8 cellular contexts compared by ENCODE assay signal in genomic region chr19:55418185-55418584, GRCh38. TPM values are rescaled to one million over a fixed set of nuclear protein-coding genes. Genes with fewer than 3 reads are reported as not detected.
A peak's percentile ranks its signal among the peaks of the same experiment; 100 is the strongest.
DNase-seq lines count a peak whose midpoint lies in the region; ATAC-seq and TF ChIP-seq lines count a peak whose summit lies in the region.

No MANE protein-coding gene starts in this region.

- intact Hi-C loops in adrenal gland (cut with DNase I) (loop anchor here (5.0 to 10.0 kb wide), 3 partner anchors 123 to 276 kb away; partner anchors contain the start of gene TNNT1 (in 1 of the 2)), heart left ventricle (cut with DNase I) (loop anchor here in 9 of 10 donors (1.0 to 10.0 kb wide), 5 partner anchors 113 to 277 kb away; partner anchors contain the start of gene TNNT1 (in 1 of the 9))

- H3F3A ChIP-seq in DOHH2 (ENCODE audit: control insufficient read depth, insufficient read depth) = no peaks in the 10 kb centered on the region

- peak; percentile 87 for TF ChIP-seq CTCF in DOHH2 (IDR thresholded peaks at IDR 0.05; ENCODE audit: low read depth, low read length, poor library complexity, severe bottlenecking)
- peak; percentile 69 to 86 (median 76) for TF ChIP-seq CTCF in adrenal gland (IDR thresholded peaks at IDR 0.05)
- TF ChIP-seq CTCF in heart left ventricle (IDR thresholded peaks at IDR 0.05) = peak; percentile 43 to 72 (median 62)

- H3K4me3 ChIP-seq in DOHH2 (ENCODE audit: low read length) = no peak overlapping the region
- no peak overlapping the region for H3K4me3 ChIP-seq in SJCRH30
- no peak overlapping the region for H3K4me3 ChIP-seq in adrenal gland
- H3K4me3 ChIP-seq in heart left ventricle = no peak overlapping the region

- H4K20me1 ChIP-seq in DOHH2 (ENCODE audit: control insufficient read depth, insufficient read depth, low read depth, low read length) = no peaks in the 10 kb centered on the region

- H3K9me3 ChIP-seq in DOHH2 (ENCODE audit: control insufficient read depth, insufficient read depth, low read length) (0 out of 2 replicates have a peak, but pooled peaks cover 6% of the 10 kb centered on the region), SJCRH30 (replicated peaks) (no peaks in the 10 kb centered on the region), adrenal gland (replicated peaks in 1 of 3) (no peaks in the 10 kb centered on the region), heart left ventricle (no peaks in the 10 kb centered on the region)

- H3K9me2 ChIP-seq in DOHH2 (replicated peaks; ENCODE audit: control insufficient read depth, low read length) = no peaks in the 10 kb centered on the region

- H3K36me3 ChIP-seq in DOHH2 (ENCODE audit: control insufficient read depth, low read length) = no peaks in the 10 kb centered on the region
- no peaks in the 10 kb centered on the region for H3K36me3 ChIP-seq in SJCRH30
- no peaks in the 10 kb centered on the region for H3K36me3 ChIP-seq in adrenal gland (replicated peaks in 1 of 2)
- H3K36me3 ChIP-seq in heart left ventricle = no peaks in the 10 kb centered on the region

- no peaks in the 10 kb centered on the region for H3K79me2 ChIP-seq in DOHH2 (ENCODE audit: control insufficient read depth, low read length)

- no peak overlapping the region for H3K27ac ChIP-seq in DOHH2 (ENCODE audit: low read depth, low read length)
- no peak overlapping the region for H3K27ac ChIP-seq in SJCRH30
- H3K27ac ChIP-seq in adrenal gland = no peak overlapping the region
- no peak overlapping the region for H3K27ac ChIP-seq in heart left ventricle

- ATAC-seq in heart left ventricle (peak in 3 of 4 donors; percentile 81 to 85 (median 85)), GM21381 (IDR thresholded peaks at IDR 0.05; ENCODE audit: unreplicated experiment) (no peak)

- WGBS in adrenal gland, 4 donors = 11 to 19% (median 16%) methylated on average over 7 of the region's 7 CpGs
- 10 to 15% (median 14%) methylated on average over 7 of the region's 7 CpGs for WGBS in heart left ventricle, 4 donors

- H3K27me3 ChIP-seq in DOHH2 (ENCODE audit: control insufficient read depth, low read length) = peaks cover 3% of the 10 kb centered on the region; the same call in 1 of the 2 replicates
- no peaks in the 10 kb centered on the region for H3K27me3 ChIP-seq in SJCRH30
- H3K27me3 ChIP-seq in adrenal gland = no peaks in the 10 kb centered on the region
- H3K27me3 ChIP-seq in heart left ventricle = peaks cover 0 to 18% (median 0%) of the 10 kb centered on the region in 9 donors

- DNase-seq in KG1 (lab: John Stamatoyannopoulos, UW) (peak; percentile 66), SJCRH30 (peak; percentile 66 to 85), adrenal gland (peak; percentile 67 to 82 (median 76)), heart left ventricle (peak in 3 of 5 donors; percentile 27 to 52 (median 43)), pulmonary artery endothelial cell (ENCODE audit: low read depth, low spot score) (peak; percentile 33), NCI-H187 treated with DMSO at 0.1 percent for 48 hours (lab: John Stamatoyannopoulos, UW) (no peak)

- TF ChIP-seq POLR2A in adrenal gland (IDR thresholded peaks at IDR 0.05) (no peak), heart left ventricle (IDR thresholded peaks at IDR 0.05) (no peak)

- no peak overlapping the region for H3K4me2 ChIP-seq in DOHH2 (ENCODE audit: low read length)

- peaks cover 5% of the 10 kb centered on the region for H3K4me1 ChIP-seq in DOHH2 (ENCODE audit: control insufficient read depth, low read length)
- H3K4me1 ChIP-seq in SJCRH30 = no peaks in the 10 kb centered on the region
- no peaks in the 10 kb centered on the region for H3K4me1 ChIP-seq in adrenal gland (replicated peaks in 1 of 2)
- no peaks in the 10 kb centered on the region for H3K4me1 ChIP-seq in heart left ventricle

RNA-seq across cellular contexts. Expression of gene UBE2S, which starts 10.6 kb away (rescaled TPM):
- total RNA-seq in SJCRH30 (2014; rRNA removed; shearing (Covaris generic)) = 509 and 566 TPM in 2 replicates
- 10 to 100 TPM; 13.0 to 57.1 (median 20.0) TPM for total RNA-seq in adrenal gland
- polyA plus RNA-seq in adrenal gland = 10 to 100 TPM in 2 of 3 donors, 1 to 10 TPM in 1; 8.8 to 18.0 (median 11.9) TPM
- 10 to 100 TPM; 16.5 to 51.8 (median 29.1) TPM for total RNA-seq in heart left ventricle
- polyA plus RNA-seq in heart left ventricle = 10 to 100 TPM; 10.9 to 27.3 TPM
- total RNA-seq in pulmonary artery endothelial cell = 150 and 327 TPM in 2 replicates

RNA-seq across cellular contexts. Expression of gene SHISA7, which starts 24.9 kb away (rescaled TPM):
- not detected in 2 replicates for total RNA-seq in SJCRH30 (2014; rRNA removed; shearing (Covaris generic))
- total RNA-seq in adrenal gland (under 1 TPM in 4 of 8 donors, not detected in 4; 0.08 to 0.49 (median 0.31) TPM), heart left ventricle (not detected), pulmonary artery endothelial cell (not detected in 2 replicates)
- polyA plus RNA-seq in adrenal gland (1 to 10 TPM in 2 of 3 donors, under 1 TPM in 1; 0.47 to 1.3 (median 1.1) TPM), heart left ventricle (not detected)

RNA-seq across cellular contexts. Expression of gene RPL28, which starts 32.5 kb away (rescaled TPM):
- 612 and 617 TPM in 2 replicates for total RNA-seq in SJCRH30 (2014; rRNA removed; shearing (Covaris generic))
- total RNA-seq in adrenal gland (1,000 to 10,000 TPM in 4 of 8 donors, 100 to 1,000 TPM in 4; 194 to 2,378 (median 1,045) TPM), heart left ventricle (1,000 to 10,000 TPM in 1 of 9 donors, 100 to 1,000 TPM in 8; 196 to 1,019 (median 565) TPM), pulmonary artery endothelial cell (208 and 256 TPM in 2 replicates)
- polyA plus RNA-seq in adrenal gland (1,000 to 10,000 TPM in 2 of 3 donors, 100 to 1,000 TPM in 1; 577 to 2,804 (median 2,164) TPM), heart left ventricle (1,000 to 10,000 TPM in 1 of 2 donors, 100 to 1,000 TPM in 1; 768 to 1,391 TPM)

RNA-seq across cellular contexts. Expression of gene TMEM238, which starts 34.1 kb away (rescaled TPM):
- total RNA-seq in SJCRH30 (2014; rRNA removed; shearing (Covaris generic)) = 0.14 and 0.25 TPM in 2 replicates
- total RNA-seq in adrenal gland = 1 to 10 TPM; 2.7 to 9.3 (median 3.7) TPM
- polyA plus RNA-seq in adrenal gland = under 1 TPM in 1 of 3 donors, not detected in 2; 0.13 TPM
- total RNA-seq in heart left ventricle = 1 to 10 TPM in 2 of 9 donors, under 1 TPM in 5, not detected in 2; 0.35 to 2.2 (median 0.56) TPM
- not detected for polyA plus RNA-seq in heart left ventricle
- total RNA-seq in pulmonary artery endothelial cell = 0.21 and 0.46 TPM in 2 replicates

RNA-seq across cellular contexts. Expression of gene TMEM190, which starts 41.6 kb away (rescaled TPM):
- not detected in 2 replicates for total RNA-seq in SJCRH30 (2014; rRNA removed; shearing (Covaris generic))
- 1 to 10 TPM in 2 of 8 donors, not detected in 6; 1.1 to 2.3 TPM for total RNA-seq in adrenal gland
- polyA plus RNA-seq in adrenal gland = 10 to 100 TPM in 1 of 3 donors, 1 to 10 TPM in 1, under 1 TPM in 1; 0.62 to 63.0 (median 4.7) TPM
- not detected for total RNA-seq in heart left ventricle
- polyA plus RNA-seq in heart left ventricle = not detected
- total RNA-seq in pulmonary artery endothelial cell = not detected in 2 replicates
